ENCODE assay signal across 1 cellular context in the genomic region with DNA sequence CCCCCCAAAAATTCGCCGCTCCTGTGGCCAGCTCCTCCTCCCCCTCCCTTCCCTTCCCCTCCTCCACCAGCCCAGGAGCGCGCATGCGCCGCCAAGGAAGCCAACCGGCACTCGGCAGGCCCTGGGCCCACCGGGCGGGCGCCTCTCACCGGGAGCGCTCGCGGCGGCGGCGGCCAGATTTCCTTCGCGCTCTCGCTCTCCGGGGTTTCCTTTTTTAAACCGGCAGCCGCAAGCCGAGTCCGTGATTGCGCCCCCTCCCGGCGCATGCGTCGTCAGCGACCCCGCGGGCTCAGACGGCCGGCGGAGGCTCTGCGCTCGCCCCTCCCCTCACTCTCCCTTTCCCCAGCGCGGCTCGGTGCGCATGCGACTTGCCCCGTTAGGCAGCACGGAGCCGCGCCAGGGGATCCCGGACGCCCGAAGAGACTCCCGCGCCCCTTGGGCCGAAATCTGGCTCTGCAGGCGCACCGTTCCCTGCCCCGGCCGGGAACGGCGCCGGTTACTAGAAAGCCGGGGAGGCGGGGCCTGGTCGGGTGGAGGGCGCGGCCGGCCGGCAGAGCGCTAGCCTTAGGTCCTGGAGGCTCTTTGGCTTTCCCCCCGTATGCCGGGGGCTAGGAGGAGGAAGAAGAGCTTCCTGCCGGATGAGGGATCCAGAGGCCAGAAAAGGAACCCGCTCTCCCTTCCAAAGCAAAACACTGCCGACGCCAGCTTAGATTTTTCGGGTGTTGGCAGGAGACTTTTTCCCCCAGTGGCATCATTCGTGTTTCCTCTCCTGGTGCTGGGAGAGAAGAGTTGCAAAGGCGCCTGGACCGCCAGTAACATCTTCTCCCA.
TF ChIP-seq lines count a peak whose summit lies in the region.

A gene with protein sequence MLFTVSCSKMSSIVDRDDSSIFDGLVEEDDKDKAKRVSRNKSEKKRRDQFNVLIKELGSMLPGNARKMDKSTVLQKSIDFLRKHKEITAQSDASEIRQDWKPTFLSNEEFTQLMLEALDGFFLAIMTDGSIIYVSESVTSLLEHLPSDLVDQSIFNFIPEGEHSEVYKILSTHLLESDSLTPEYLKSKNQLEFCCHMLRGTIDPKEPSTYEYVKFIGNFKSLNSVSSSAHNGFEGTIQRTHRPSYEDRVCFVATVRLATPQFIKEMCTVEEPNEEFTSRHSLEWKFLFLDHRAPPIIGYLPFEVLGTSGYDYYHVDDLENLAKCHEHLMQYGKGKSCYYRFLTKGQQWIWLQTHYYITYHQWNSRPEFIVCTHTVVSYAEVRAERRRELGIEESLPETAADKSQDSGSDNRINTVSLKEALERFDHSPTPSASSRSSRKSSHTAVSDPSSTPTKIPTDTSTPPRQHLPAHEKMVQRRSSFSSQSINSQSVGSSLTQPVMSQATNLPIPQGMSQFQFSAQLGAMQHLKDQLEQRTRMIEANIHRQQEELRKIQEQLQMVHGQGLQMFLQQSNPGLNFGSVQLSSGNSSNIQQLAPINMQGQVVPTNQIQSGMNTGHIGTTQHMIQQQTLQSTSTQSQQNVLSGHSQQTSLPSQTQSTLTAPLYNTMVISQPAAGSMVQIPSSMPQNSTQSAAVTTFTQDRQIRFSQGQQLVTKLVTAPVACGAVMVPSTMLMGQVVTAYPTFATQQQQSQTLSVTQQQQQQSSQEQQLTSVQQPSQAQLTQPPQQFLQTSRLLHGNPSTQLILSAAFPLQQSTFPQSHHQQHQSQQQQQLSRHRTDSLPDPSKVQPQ (minus strand): TSS at position 277 of the 828 bp plus-strand sequence. CDS start 64,124 bp downstream, outside the sequence.

TF ChIP-seq in HEK293, 187 proteins besides CTCF, POLR2A, EP300 and RAD21 (continued from another document):
- no peak for TF ChIP-seq ZSCAN4 (tag by site-specific recombination; IDR thresholded peaks at IDR 0.05)
- 0 out of 2 replicates have a peak, but pooled peaks have one; percentile 19 for TF ChIP-seq SP7 (tag by site-specific recombination; IDR thresholded peaks at IDR 0.05)
- TF ChIP-seq KLF9 (tag by site-specific recombination; IDR thresholded peaks at IDR 0.05; ENCODE audit: low read depth) = peak; percentile 42; the same call in 1 of the 2 replicates
- peak; percentile 45; the same call in 1 of the 2 replicates for TF ChIP-seq ZNF398 (tag by site-specific recombination; IDR thresholded peaks at IDR 0.05)
- 0 out of 2 replicates have a peak, but pooled peaks have one; percentile 48 for TF ChIP-seq GLIS1 (tag by site-specific recombination; IDR thresholded peaks at IDR 0.05)
- TF ChIP-seq ZNF341 (tag by site-specific recombination; IDR thresholded peaks at IDR 0.05; ENCODE audit: low read depth) = peak; percentile 64
- TF ChIP-seq GLIS2 (tag by site-specific recombination; IDR thresholded peaks at IDR 0.05) = 0 out of 2 replicates have a peak, but pooled peaks have one; percentile 37
- TF ChIP-seq ZBTB48 (tag by site-specific recombination; IDR thresholded peaks at IDR 0.05) = no peak
- peak; percentile 88 for TF ChIP-seq ZNF335 (tag by site-specific recombination; conservative IDR thresholded peaks at IDR 0.05)
- peak; percentile 93 for TF ChIP-seq ZBTB17 (tag by site-specific recombination; IDR thresholded peaks at IDR 0.05)
- TF ChIP-seq PATZ1 (tag by site-specific recombination; IDR thresholded peaks at IDR 0.05) = peak; percentile 73; the same call in 1 of the 2 replicates
- no peak for TF ChIP-seq ZNF571 (tag by site-specific recombination; IDR thresholded peaks at IDR 0.05)
- TF ChIP-seq, protein P1, sequence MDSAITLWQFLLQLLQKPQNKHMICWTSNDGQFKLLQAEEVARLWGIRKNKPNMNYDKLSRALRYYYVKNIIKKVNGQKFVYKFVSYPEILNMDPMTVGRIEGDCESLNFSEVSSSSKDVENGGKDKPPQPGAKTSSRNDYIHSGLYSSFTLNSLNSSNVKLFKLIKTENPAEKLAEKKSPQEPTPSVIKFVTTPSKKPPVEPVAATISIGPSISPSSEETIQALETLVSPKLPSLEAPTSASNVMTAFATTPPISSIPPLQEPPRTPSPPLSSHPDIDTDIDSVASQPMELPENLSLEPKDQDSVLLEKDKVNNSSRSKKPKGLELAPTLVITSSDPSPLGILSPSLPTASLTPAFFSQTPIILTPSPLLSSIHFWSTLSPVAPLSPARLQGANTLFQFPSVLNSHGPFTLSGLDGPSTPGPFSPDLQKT (IDR thresholded peaks at IDR 0.05; ENCODE audit: borderline replicate concordance, low read depth, low read length) = no peak
- no peak; the same call in 1 of the 2 replicates for TF ChIP-seq ZSCAN5A (tag by site-specific recombination; IDR thresholded peaks at IDR 0.05)
- peak; percentile 80; the same call in 1 of the 2 replicates for TF ChIP-seq ZBTB20 (tag by site-specific recombination; IDR thresholded peaks at IDR 0.05)
- TF ChIP-seq ZBTB11 (tag by site-specific recombination; conservative IDR thresholded peaks at IDR 0.05; ENCODE audit: low read depth) = peak; percentile 25; the same call in 1 of the 2 replicates
- peak; percentile 56; the same call in 1 of the 2 replicates for TF ChIP-seq ZNF513 (tag by site-specific recombination; IDR thresholded peaks at IDR 0.05)
- TF ChIP-seq ZNF214 (tag by site-specific recombination; IDR thresholded peaks at IDR 0.05; ENCODE audit: borderline replicate concordance) = no peak
- TF ChIP-seq, protein P2, sequence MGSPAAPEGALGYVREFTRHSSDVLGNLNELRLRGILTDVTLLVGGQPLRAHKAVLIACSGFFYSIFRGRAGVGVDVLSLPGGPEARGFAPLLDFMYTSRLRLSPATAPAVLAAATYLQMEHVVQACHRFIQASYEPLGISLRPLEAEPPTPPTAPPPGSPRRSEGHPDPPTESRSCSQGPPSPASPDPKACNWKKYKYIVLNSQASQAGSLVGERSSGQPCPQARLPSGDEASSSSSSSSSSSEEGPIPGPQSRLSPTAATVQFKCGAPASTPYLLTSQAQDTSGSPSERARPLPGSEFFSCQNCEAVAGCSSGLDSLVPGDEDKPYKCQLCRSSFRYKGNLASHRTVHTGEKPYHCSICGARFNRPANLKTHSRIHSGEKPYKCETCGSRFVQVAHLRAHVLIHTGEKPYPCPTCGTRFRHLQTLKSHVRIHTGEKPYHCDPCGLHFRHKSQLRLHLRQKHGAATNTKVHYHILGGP (tag by site-specific recombination; IDR thresholded peaks at IDR 0.05) = peak; percentile 85
